In the genomic region with DNA sequence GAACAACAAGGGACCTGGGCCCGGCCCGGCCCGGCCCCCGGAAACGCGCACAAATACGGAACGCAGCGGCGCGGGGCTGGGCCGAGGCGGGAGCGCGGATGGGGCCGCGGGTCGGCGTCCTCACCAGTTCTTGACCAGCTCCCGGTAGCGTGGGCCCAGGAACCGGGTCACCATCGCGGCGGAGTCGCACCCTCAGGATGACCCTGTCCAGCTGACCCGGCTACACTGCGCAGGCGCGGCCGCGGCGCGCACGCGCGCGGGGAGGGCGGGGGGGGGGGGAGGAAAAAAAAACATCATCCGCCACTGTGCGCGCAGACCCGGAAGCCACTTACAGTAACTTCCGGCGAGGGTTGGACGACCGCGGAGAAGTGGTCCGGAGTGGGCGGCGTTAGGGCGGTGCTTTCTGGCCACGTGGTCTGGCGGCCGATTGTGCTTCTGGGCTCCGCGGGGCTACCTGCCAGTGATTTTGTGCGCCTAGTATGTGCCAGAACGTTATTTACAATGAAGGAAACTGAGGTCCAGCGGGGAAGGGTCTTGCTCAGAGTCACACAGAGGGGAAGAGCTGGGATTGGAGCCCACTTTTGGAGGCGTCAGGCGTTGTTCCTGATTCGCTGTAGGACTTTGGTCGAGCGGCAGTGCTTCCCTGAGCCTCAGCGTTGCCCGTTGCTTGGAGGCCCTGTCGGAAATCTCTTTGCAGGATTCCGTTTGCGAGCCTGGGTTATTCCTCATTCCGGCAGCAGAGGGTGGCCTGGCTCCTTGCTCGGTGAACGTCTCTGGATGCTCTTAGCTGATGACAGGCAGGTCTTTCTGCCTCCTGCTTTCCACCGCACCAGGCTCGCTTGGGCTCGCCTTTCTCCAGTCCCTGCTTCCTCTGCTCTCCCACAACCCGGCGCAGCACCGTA, we compare ENCODE assay signal across 8 cellular contexts. TPM values are rescaled to one million over a fixed set of nuclear protein-coding genes. Genes with fewer than 3 reads are reported as not detected.
DNase-seq lines count a peak whose midpoint lies in the region; ATAC-seq, FAIRE-seq and TF ChIP-seq lines count a peak whose summit lies in the region.

A gene (minus strand): TSS at position 227 of the 902 bp plus-strand sequence. CDS start 53 bp downstream, at position 174.

- H3K9me3 ChIP-seq in OCI-LY1 (ENCODE audit: low read length): no peaks in the 10 kb centered on the region

- H3K36me3 ChIP-seq in OCI-LY1 (ENCODE audit: insufficient read depth, low read length): peaks cover 37% of the 10 kb centered on the region

- peaks cover 4% of the 10 kb centered on the region for H3K36me3 Mint-ChIP-seq in mesothelial cell of epicardium

- no peaks in the 10 kb centered on the region for H4K20me1 ChIP-seq in OCI-LY1 (ENCODE audit: insufficient read depth, low read length)

- FAIRE-seq in D721Med (lab: Jason Lieb, UNC) (no peak), endometrium (lab: Jason Lieb, UNC) (peak; percentile 69)

- peak within 1 kb of the TSS; percentile 86 for H3K4me3 Mint-ChIP-seq in mesothelial cell of epicardium

- H3K9me2 ChIP-seq in OCI-LY1 (ENCODE audit: low read depth, low read length): no peaks in the 10 kb centered on the region

- DNase-seq in D721Med (ENCODE audit: insufficient read length, low spot score) (peak; percentile 98), HuH-7 (ENCODE audit: low spot score) (peak; percentile 99), mesothelial cell of epicardium (ENCODE audit: low spot score in 2 of 2, unreplicated experiment in 2 of 2) (peak; percentile 87 to 91)
- DNase-seq in activated CD8-positive, alpha-beta memory T cell treated with anti-CD3 and anti-CD28 coated beads, Interleukin-2, amount 50 U/mL, for 4 hours: peak; percentile 90
- peak; percentile 92 to 93 for DNase-seq in stimulated activated CD8-positive, alpha-beta memory T cell treated with anti-CD3 and anti-CD28 coated beads, Interleukin-15, amount 100 ng/mL, for 48 hours (ENCODE audit: low read depth in 2 of 2)

- H3K4me1 ChIP-seq in OCI-LY1 (ENCODE audit: insufficient read depth, low read length, severe bottlenecking): peaks cover 48% of the 10 kb centered on the region

- no peaks in the 10 kb centered on the region for H3K27me3 Mint-ChIP-seq in mesothelial cell of epicardium (ENCODE audit: low read depth)

- peak within 1 kb of the TSS; percentile 95 for H3K4me3 ChIP-seq in OCI-LY1 (ENCODE audit: low read depth, low read length, poor library complexity, severe bottlenecking)

- ATAC-seq in GM21447 (IDR thresholded peaks at IDR 0.05; ENCODE audit: unreplicated experiment): peak; percentile 69

- H3K9me3 Mint-ChIP-seq in mesothelial cell of epicardium: no peaks in the 10 kb centered on the region

- no peaks in the 10 kb centered on the region for H3K27me3 ChIP-seq in OCI-LY1 (ENCODE audit: insufficient read depth, low read length)

- H3K4me2 ChIP-seq in OCI-LY1 (ENCODE audit: low read length): peak within 1 kb of the TSS; percentile 83

- H3K9ac ChIP-seq in OCI-LY1 (ENCODE audit: low read length): peak within 1 kb of the TSS; percentile 88

- peak within 1 kb of the TSS; percentile 93 for H3K27ac ChIP-seq in OCI-LY1 (ENCODE audit: low read depth, low read length, poor library complexity, severe bottlenecking)

- peaks cover 16% of the 10 kb centered on the region; the same call in 1 of the 2 replicates for H3F3A ChIP-seq in OCI-LY1 (ENCODE audit: insufficient read depth, low read length)

- no peak within 1 kb of the TSS for H2AFZ ChIP-seq in OCI-LY1 (ENCODE audit: low read length)

- peak; percentile 40 for TF ChIP-seq CTCF in D721Med (IDR thresholded peaks at IDR 0.05; ENCODE audit: insufficient read depth, missing control alignments)
- peak; percentile 59 for TF ChIP-seq CTCF in OCI-LY1 (IDR thresholded peaks at IDR 0.05; ENCODE audit: low read length)
- peak; percentile 34 for TF ChIP-seq CTCF in mesothelial cell of epicardium (IDR thresholded peaks at IDR 0.05; ENCODE audit: unreplicated experiment)

- peaks cover 9% of the 10 kb centered on the region for H3K4me1 Mint-ChIP-seq in mesothelial cell of epicardium

- peaks cover 38% of the 10 kb centered on the region for H3K79me2 ChIP-seq in OCI-LY1 (ENCODE audit: insufficient read depth, low read length)

- H3K27ac Mint-ChIP-seq in mesothelial cell of epicardium: peak within 1 kb of the TSS; percentile 98

RNA-seq across cellular contexts. Expression of the gene that starts here (rescaled TPM):
- total RNA-seq in mesothelial cell of epicardium: 143 to 154 TPM (median 153 TPM) in 3 replicates

Comparison
In these comparisons a context has a peak if more than half of its experiments do, and no peak if none do; other contexts are left out.
1. Peak in every context shown above with its lines: DNase-seq, ATAC-seq, H3K4me3 ChIP-seq and H3K27ac ChIP-seq.